ENCODE assay signal across 11 cellular contexts in genomic region chr2:105847056-105847455, GRCh38.
"Had no signal": no experiment of that assay in that cellular context is flagged by ENCODE, and none has a peak within 500 bp of the region (broad histone marks: within the 10 kb centered on the region; RNA-seq: fewer than 3 reads in every experiment).

No MANE protein-coding gene starts in this region.

- FAIRE-seq: colon had no signal

- H3K36me3 ChIP-seq: ascending aorta, gastrocnemius medialis, left lung, sigmoid colon had no signal

- DNase-seq: activated CD4-positive, alpha-beta T cell treated with anti-CD3 and anti-CD28 coated beads, Interleukin-2, amount 50 U/mL, for 48 hours; gastrocnemius medialis; left lung; nephron progenitor cell; sigmoid colon; testis had no signal

- H3K27me3 Mint-ChIP-seq: memory B cell; stimulated activated naive CD8-positive, alpha-beta T cell treated with anti-CD3 and anti-CD28 coated beads, Interleukin-15, Interleukin-2, amounts not matched to agents 100 ng/mL and 50 ng/mL, for 24 hours had no signal

- ATAC-seq: activated CD4-positive, CD25-positive, alpha-beta regulatory T cell treated with anti-CD3 and anti-CD28 coated beads, Interleukin-2, amount 50 U/mL, for 24 hours; gastrocnemius medialis; left lung had no signal

- H3K9me3 ChIP-seq: ascending aorta, gastrocnemius medialis, left lung, sigmoid colon, testis had no signal

- H3K4me3 ChIP-seq: ascending aorta, gastrocnemius medialis, left lung, sigmoid colon, testis had no signal

- H3K4me1 ChIP-seq: ascending aorta, left lung, sigmoid colon, testis had no signal

- H3K27ac Mint-ChIP-seq: memory B cell, nephron progenitor cell had no signal

- H3K9me3 Mint-ChIP-seq: memory B cell, nephron progenitor cell had no signal

- H3K27ac ChIP-seq: ascending aorta, gastrocnemius medialis, sigmoid colon, testis had no signal

- H3K4me3 Mint-ChIP-seq: memory B cell; nephron progenitor cell; stimulated activated naive CD8-positive, alpha-beta T cell treated with anti-CD3 and anti-CD28 coated beads, Interleukin-15, Interleukin-2, amounts not matched to agents 100 ng/mL and 50 ng/mL, for 24 hours had no signal

- H3K27me3 ChIP-seq: ascending aorta, gastrocnemius medialis, left lung, sigmoid colon, testis had no signal
